ENCODE assay signal across 14 cellular contexts in genomic region chr1:168391759-168392681, GRCh38.
DNase-seq lines count a peak whose midpoint lies in the region; ATAC-seq, FAIRE-seq and TF ChIP-seq lines count a peak whose summit lies in the region.
"Had no signal": no experiment of that assay in that cellular context is flagged by ENCODE, and none has a peak within 500 bp of the region (broad histone marks: within the 10 kb centered on the region; RNA-seq: fewer than 3 reads in every experiment).

No MANE protein-coding gene starts in this region.

- no peaks in the 10 kb centered on the region for H3K9me3 Mint-ChIP-seq in H9
- H3K9me3 Mint-ChIP-seq: activated T-cell treated with anti-CD3 and anti-CD28 coated beads, Interleukin-2, amount 50 U/mL, for 72 hours; dendritic cell treated with granulocyte-macrophage colony-stimulating factor and Interleukin-4, amounts not matched to agents 40 ng/mL and 50 ng/mL, for 4 days had no signal

- no peak overlapping the region for H2AK5ac ChIP-seq in H9 (ENCODE audit: insufficient read length, low read length)

- no TSS peak for BruUV-seq in HepG2 (replicated peaks; lab: Mats Ljungman, UMichigan)

- H3K27ac Mint-ChIP-seq in H9, result no peak overlapping the region; a peak in 1 of 7 replicates
- H3K27ac Mint-ChIP-seq: activated CD4-positive, alpha-beta T cell treated with anti-CD3 and anti-CD28 coated beads for 36 hours; activated T-cell treated with anti-CD3 and anti-CD28 coated beads, Interleukin-2, amount 50 U/mL, for 72 hours; dendritic cell treated with granulocyte-macrophage colony-stimulating factor and Interleukin-4, amounts not matched to agents 40 ng/mL and 50 ng/mL, for 4 days had no signal

- intact Hi-C loops in HepG2 (cut with micrococcal nuclease; ENCODE audit: unreplicated experiment) (no loop called here), right lobe of liver (cut with DNase I) (no loop called here)

- H3K14ac ChIP-seq in H9 (ENCODE audit: insufficient read depth, low read length), result no peak overlapping the region

- peaks cover 4% of the 10 kb centered on the region for H3K27me3 Mint-ChIP-seq in H9 (ENCODE audit: low read depth)

- H3K23me2 ChIP-seq in H9 (ENCODE audit: insufficient read length, low read depth, low read length, poor library complexity, severe bottlenecking), result no peaks in the 10 kb centered on the region

- in situ Hi-C loops in HepG2 (cut with HindIII; ENCODE audit: extremely low pct_ligation_motif_present, low pct_unique_long_range_greater_than_20kb), result no loop called here

- no peak overlapping the region for H2BK15ac ChIP-seq in H9 (ENCODE audit: low read depth, low read length)

- H3K79me1 ChIP-seq in H9 (ENCODE audit: insufficient read depth, low read depth, low read length, poor library complexity, severe bottlenecking), result no peaks in the 10 kb centered on the region

- H3K9me3 ChIP-seq in liver (ENCODE audit: control insufficient read depth in 4 of 4, low read length in 3 of 4), result no peaks in the 10 kb centered on the region
- H3K9me3 ChIP-seq in HepG2 (ENCODE audit: low read length), result no peaks in the 10 kb centered on the region
- H3K9me3 ChIP-seq in right lobe of liver, result no peaks in the 10 kb centered on the region
- H3K9me3 ChIP-seq in H9 (ENCODE audit: control insufficient read depth, low read depth, low read length), result no peaks in the 10 kb centered on the region
- H3K9me3 ChIP-seq: tibial nerve had no signal

- H4K8ac ChIP-seq in H9 (replicated peaks; ENCODE audit: insufficient read length, low read depth, low read length), result no peak overlapping the region

- no peak overlapping the region for H2BK5ac ChIP-seq in H9 (ENCODE audit: insufficient read length, low read length)

- no peak overlapping the region for H3K4ac ChIP-seq in H9 (ENCODE audit: low read depth, low read length)

- no peak overlapping the region for H3K4me3 Mint-ChIP-seq in H9
- H3K4me3 Mint-ChIP-seq: activated CD4-positive, alpha-beta T cell treated with anti-CD3 and anti-CD28 coated beads for 36 hours; dendritic cell treated with granulocyte-macrophage colony-stimulating factor and Interleukin-4, amounts not matched to agents 40 ng/mL and 50 ng/mL, for 4 days had no signal

- H3K27ac ChIP-seq in liver (ENCODE audit: low read depth in 1 of 2, low read length in 2 of 2) (no peak overlapping the region), HepG2 (ENCODE audit: extremely low read length, insufficient read depth, low read length) (no peak overlapping the region), angular gyrus (ENCODE audit: low read depth, low read length) (peak overlapping the region; percentile 7), right lobe of liver (no peak overlapping the region), H9 (ENCODE audit: insufficient read length, low read depth, low read length) (no peak overlapping the region)
- H3K27ac ChIP-seq: tibial nerve had no signal

- no peak overlapping the region for H4K5ac ChIP-seq in H9 (ENCODE audit: insufficient read length, low read depth, low read length)

- no peak overlapping the region for H2BK12ac ChIP-seq in H9 (ENCODE audit: insufficient read length, low read depth, low read length)

- no peak overlapping the region for H2AFZ ChIP-seq in HepG2 (ENCODE audit: low read length)
- H2AFZ ChIP-seq in H9 (ENCODE audit: low read length), result no peak overlapping the region

- no peak overlapping the region for H3K56ac ChIP-seq in H9 (ENCODE audit: insufficient read length, low read depth, low read length)

- TF ChIP-seq CTCF in liver (IDR thresholded peaks at IDR 0.05; ENCODE audit: low read depth, low read length, missing input control) (no peak), HepG2 (CRISPR knock-in tag; IDR thresholded peaks at IDR 0.05) (no peak), right lobe of liver (IDR thresholded peaks at IDR 0.05) (no peak), H9 (conservative IDR thresholded peaks at IDR 0.05) (no peak)

- ATAC-seq in HepG2 (no peak), right lobe of liver (peak; percentile 53 to 84 (median 66)), HG03565 (IDR thresholded peaks at IDR 0.05; ENCODE audit: unreplicated experiment) (no peak), HG03378 (IDR thresholded peaks at IDR 0.05; ENCODE audit: unreplicated experiment) (no peak)
- ATAC-seq: activated CD4-positive, alpha-beta T cell treated with anti-CD3 and anti-CD28 coated beads for 36 hours; activated T-cell treated with anti-CD3 and anti-CD28 coated beads, Interleukin-2, amount 50 U/mL, for 72 hours had no signal

- H3K36me3 Mint-ChIP-seq in H9 (ENCODE audit: insufficient read depth in 1 of 3, low read depth in 3 of 3), result no peaks in the 10 kb centered on the region

- H3K9ac ChIP-seq in liver (ENCODE audit: low read depth in 1 of 2, low read length in 2 of 2) (no peak overlapping the region), HepG2 (ENCODE audit: insufficient read depth, low read depth, low read length) (no peak overlapping the region), H9 (ENCODE audit: extremely low read depth, insufficient read length, low read length) (no peak overlapping the region)

- peaks cover 26 to 34% of the 10 kb centered on the region in 2 experiments for H3K4me1 Mint-ChIP-seq in H9

- TF ChIP-seq POLR2A in HepG2 (IDR thresholded peaks at IDR 0.05; ENCODE audit: insufficient read depth in 1 of 2, low read depth in 2 of 2, low read length in 2 of 2) (no peak), right lobe of liver (IDR thresholded peaks at IDR 0.05) (no peak)

- no peak overlapping the region for H3T11ph ChIP-seq in H9 (ENCODE audit: low read length)

- peaks cover 5% of the 10 kb centered on the region for H3K79me2 ChIP-seq in HepG2 (ENCODE audit: insufficient read depth, low read length)
- H3K79me2 ChIP-seq in H9 (ENCODE audit: insufficient read depth, low read length), result no peaks in the 10 kb centered on the region

- TF ChIP-seq RAD21 in liver (IDR thresholded peaks at IDR 0.05), result no peak
- no peak for TF ChIP-seq RAD21 in HepG2 (CRISPR knock-in tag; IDR thresholded peaks at IDR 0.05)

- no peak overlapping the region for H3K18ac ChIP-seq in H9 (ENCODE audit: insufficient read length, low read depth, low read length)

- H2BK20ac ChIP-seq in H9 (ENCODE audit: low read depth, low read length, poor library complexity, severe bottlenecking), result no peak overlapping the region

- POLR2A ChIA-PET in HepG2 (lab: Yijun Ruan, JAX), result no interaction called here

- WGBS in liver, result 59% methylated on average over 9 of the region's 9 CpGs
- WGBS in HepG2 (ENCODE audit: low lambda C conversion rate), result 90% methylated on average over 9 of the region's 9 CpGs
- 42% methylated on average over 9 of the region's 9 CpGs for WGBS in right lobe of liver (ENCODE audit: insufficient coverage, low coverage, low lambda C conversion rate, missing lambda C conversion rate)
- no CpG with 5 or more reads among the region's 9 CpGs for WGBS in H9 (ENCODE audit: extremely low coverage, insufficient read length, low lambda C conversion rate)

- H3K27me3 ChIP-seq in liver (ENCODE audit: control insufficient read depth in 4 of 4, insufficient read depth in 4 of 4, low read length in 3 of 4), result no peaks in the 10 kb centered on the region
- no peaks in the 10 kb centered on the region for H3K27me3 ChIP-seq in HepG2 (ENCODE audit: control insufficient read depth in 1 of 2, insufficient read depth in 2 of 2, low read length in 2 of 2)
- H3K27me3 ChIP-seq in right lobe of liver, result no peaks in the 10 kb centered on the region
- H3K27me3 ChIP-seq in H9 (ENCODE audit: insufficient read depth, low read length), result no peaks in the 10 kb centered on the region
- H3K27me3 ChIP-seq: tibial nerve had no signal

- H3K4me1 ChIP-seq in liver (ENCODE audit: control insufficient read depth in 4 of 4, insufficient read depth in 4 of 4, low read length in 3 of 4) (peaks cover 0 to 9% (median 2%) of the 10 kb centered on the region in 4 donors), HepG2 (ENCODE audit: insufficient read depth, low read length) (no peaks in the 10 kb centered on the region; the same call in 1 of the 2 replicates), right lobe of liver (peaks cover 0 to 10% (median 0%) of the 10 kb centered on the region in 4 donors), H9 (ENCODE audit: insufficient read depth, low read length) (peaks cover 11% of the 10 kb centered on the region)
- H3K4me1 ChIP-seq: tibial nerve had no signal

- TF ChIP-seq EP300 in HepG2 (IDR thresholded peaks at IDR 0.05; ENCODE audit: low read depth in 2 of 2, low read length in 2 of 2), result no peak
- no peak for TF ChIP-seq EP300 in HepG2 (CRISPR knock-in tag; IDR thresholded peaks at IDR 0.05; ENCODE audit: borderline replicate concordance)

- no peak overlapping the region for H3K23ac ChIP-seq in H9 (ENCODE audit: insufficient read length, low read depth, low read length)

- H3K36me3 ChIP-seq in liver (ENCODE audit: control insufficient read depth in 4 of 4, insufficient read depth in 3 of 4, low read depth in 1 of 4, low read length in 3 of 4) (no peaks in the 10 kb centered on the region), HepG2 (replicated peaks in 1 of 2; ENCODE audit: control insufficient read depth in 1 of 2, insufficient read depth in 2 of 2, low read length in 2 of 2) (no peaks in the 10 kb centered on the region), right lobe of liver (no peaks in the 10 kb centered on the region)
- H3K36me3 ChIP-seq: tibial nerve had no signal

- H4K91ac ChIP-seq in H9 (ENCODE audit: insufficient read length, low read depth, low read length), result no peak overlapping the region

- no peak overlapping the region for H2BK120ac ChIP-seq in H9 (ENCODE audit: low read depth, low read length, poor library complexity, severe bottlenecking)

- H3K4me3 ChIP-seq in liver (ENCODE audit: low read depth in 1 of 3, low read length in 3 of 3) (no peak overlapping the region), HepG2 (replicated peaks in 1 of 3; ENCODE audit: insufficient read depth in 1 of 3, low read depth in 2 of 3, low read length in 3 of 3) (no peak overlapping the region), right lobe of liver (no peak overlapping the region)
- H3K4me3 ChIP-seq: tibial nerve had no signal

- FAIRE-seq in HepG2 (lab: Jason Lieb, UNC), result no peak

- H3K4me2 ChIP-seq in HepG2 (ENCODE audit: low read depth, low read length), result no peak overlapping the region
- no peak overlapping the region for H3K4me2 ChIP-seq in H9 (ENCODE audit: insufficient read depth, insufficient read length, low read length)

- CTCF ChIA-PET in HepG2 (lab: Yijun Ruan, JAX; ENCODE audit: low intra/inter-chr PET ratio, low total read pairs), result no interaction called here

- no peak for DNase-seq in HepG2 (ENCODE audit: low spot score)
- DNase-seq in right lobe of liver, result peak in 2 of 3 donors; percentile 58 to 73
- no peak for DNase-seq in H9
- no peak for DNase-seq in NCI-H345 (lab: John Stamatoyannopoulos, UW)
- DNase-seq: activated CD4-positive, alpha-beta T cell treated with anti-CD3 and anti-CD28 coated beads for 36 hours; activated T-cell treated with anti-CD3 and anti-CD28 coated beads, Interleukin-2, amount 50 U/mL, for 72 hours; midbrain; NCI-H2227 treated with DMSO at 0.1 percent for 48 hours had no signal

- H4K20me1 ChIP-seq in HepG2 (ENCODE audit: insufficient read depth, low read length) (no peaks in the 10 kb centered on the region), H9 (ENCODE audit: control insufficient read depth, insufficient read depth, insufficient read length) (peaks cover 4% of the 10 kb centered on the region)

TF ChIP-seq in liver, 16 proteins besides CTCF, POLR2A, EP300 and RAD21:
- TF ChIP-seq YY1 (IDR thresholded peaks at IDR 0.05) (no peak), FOXA2 (IDR thresholded peaks at IDR 0.05) (peak; percentile 6)

TF ChIP-seq in HepG2, 621 proteins besides CTCF, POLR2A, EP300 and RAD21 (continues in another document):
- no peak for TF ChIP-seq ZMYM3 (CRISPR knock-in tag; IDR thresholded peaks at IDR 0.05)

Comparison
In these comparisons a context has a peak if more than half of its experiments do, and no peak if none do; other contexts are left out.
1. ATAC-seq: peak in right lobe of liver (4 of 4); none in HepG2 (single experiment), HG03565 (single experiment) and HG03378 (single experiment).
2. DNase-seq: peak in right lobe of liver (2 of 3); none in HepG2 (single experiment), H9 (single experiment) and NCI-H345 (single experiment).